In the genomic region with DNA sequence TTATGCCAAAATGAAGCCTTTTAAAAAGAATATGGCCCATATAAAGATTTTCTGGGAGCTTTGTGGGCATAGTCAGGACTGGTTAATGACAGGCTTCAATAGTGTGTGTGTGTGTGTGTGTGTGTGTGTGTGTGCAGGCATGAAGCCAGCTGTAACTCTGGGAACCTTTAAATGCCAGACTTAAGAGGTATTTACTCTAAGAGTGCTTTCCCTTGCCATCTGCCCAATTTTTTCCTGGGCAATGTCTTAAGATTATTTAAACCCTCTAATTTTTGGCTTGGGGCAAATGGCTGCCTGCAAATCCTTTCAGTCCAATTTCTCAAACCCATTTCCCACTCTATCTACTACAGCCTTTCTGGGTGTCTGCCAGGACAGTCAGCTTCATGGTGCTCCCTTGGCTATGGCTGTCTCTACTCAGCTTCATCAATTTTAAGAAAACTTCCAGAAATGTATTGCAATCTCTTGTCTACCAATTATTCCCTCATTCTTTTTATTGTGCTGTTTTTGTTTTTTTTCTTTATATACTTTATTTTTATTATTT, we compare ENCODE assay signal across 17 cellular contexts.
"Had no signal": no experiment of that assay in that cellular context is flagged by ENCODE, and none has a peak within 500 bp of the region (broad histone marks: within the 10 kb centered on the region; RNA-seq: fewer than 3 reads in every experiment).

No MANE protein-coding gene starts in this region.

- H3K4me3 Mint-ChIP-seq: activated naive CD8-positive, alpha-beta T cell treated with anti-CD3 and anti-CD28 coated beads for 36 hours; activated T-cell treated with anti-CD3 and anti-CD28 coated beads, Interleukin-2, amount 50 U/mL, for 4 hours; endodermal cell; nephron progenitor cell had no signal

- DNase-seq: activated CD4-positive, alpha-beta T cell treated with anti-CD3 and anti-CD28 coated beads, Interleukin-2, amount 50 U/mL, for 48 hours; activated CD4-positive, CD25-positive, alpha-beta regulatory T cell treated with anti-CD3 and anti-CD28 coated beads, Interleukin-2, amount 50 U/mL, for 72 hours; activated gamma-delta T cell treated with Interleukin-2 at 50 U/mL for 16 hours; activated naive CD8-positive, alpha-beta T cell treated with anti-CD3 and anti-CD28 coated beads for 36 hours; activated T-cell treated with anti-CD3 and anti-CD28 coated beads, Interleukin-2, amount 50 U/mL, for 4 hours; cerebellar nuclear complex; dermis blood vessel endothelial cell; endodermal cell; erythroblast; kidney; mesendoderm; nephron progenitor cell; psoas muscle; stimulated activated CD4-positive, alpha-beta T cell treated with anti-CD3 and anti-CD28 coated beads, Interleukin-2, amount 100 ng/mL, for 24 hours; stimulated activated naive CD4-positive, alpha-beta T cell; trophoblast cell had no signal

- H3K9me3 Mint-ChIP-seq: activated naive CD8-positive, alpha-beta T cell treated with anti-CD3 and anti-CD28 coated beads for 36 hours; activated T-cell treated with anti-CD3 and anti-CD28 coated beads, Interleukin-2, amount 50 U/mL, for 4 hours; endodermal cell; nephron progenitor cell had no signal

- ATAC-seq: activated T-cell treated with anti-CD3 and anti-CD28 coated beads, Interleukin-2, amount 50 U/mL, for 4 hours; psoas muscle; sciatic nerve had no signal

- H3K36me3 Mint-ChIP-seq: activated naive CD8-positive, alpha-beta T cell treated with anti-CD3 and anti-CD28 coated beads for 36 hours had no signal

- H3K27ac Mint-ChIP-seq: activated naive CD8-positive, alpha-beta T cell treated with anti-CD3 and anti-CD28 coated beads for 36 hours; endodermal cell; nephron progenitor cell had no signal

- H3K4me3 ChIP-seq: psoas muscle had no signal

- H3K27me3 Mint-ChIP-seq: activated naive CD8-positive, alpha-beta T cell treated with anti-CD3 and anti-CD28 coated beads for 36 hours had no signal

- H3K4me1 Mint-ChIP-seq: activated naive CD8-positive, alpha-beta T cell treated with anti-CD3 and anti-CD28 coated beads for 36 hours; nephron progenitor cell had no signal

- H3K9me3 ChIP-seq: psoas muscle had no signal
